Comparison of ENCODE assay signal across 8 cellular contexts in the genomic region with DNA sequence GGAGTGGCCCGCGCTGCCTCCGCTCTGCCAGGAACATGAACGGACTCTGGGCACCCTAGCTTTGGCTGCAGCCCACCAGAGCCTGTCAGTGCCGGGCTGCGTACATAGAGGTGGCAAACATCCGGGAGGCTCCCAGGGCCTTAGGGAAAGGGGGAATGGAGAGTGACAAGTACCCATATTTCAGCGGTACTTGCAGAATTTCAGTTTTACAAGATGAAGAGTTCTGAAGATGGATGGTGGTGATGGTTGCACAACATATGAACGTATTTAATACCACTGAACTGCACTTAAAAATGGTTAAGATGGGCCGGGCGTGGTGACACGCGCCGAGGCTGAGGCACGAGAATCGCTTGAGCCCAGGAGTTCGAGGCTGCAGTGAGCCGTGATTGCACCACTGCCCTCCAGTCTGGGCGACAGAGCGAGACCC. TPM values are rescaled to one million over a fixed set of nuclear protein-coding genes. Genes with fewer than 3 reads are reported as not detected.
DNase-seq lines count a peak whose midpoint lies in the region; ATAC-seq and TF ChIP-seq lines count a peak whose summit lies in the region.

No MANE protein-coding gene starts in this region.

- no peaks in the 10 kb centered on the region for H3K9me3 Mint-ChIP-seq in memory B cell

- H3K27ac ChIP-seq in left ventricle myocardium inferior (replicated peaks) (peak overlapping the region; percentile 95), urinary bladder (ENCODE audit: low read depth) (peak overlapping the region; percentile 69)

- peaks cover 2% of the 10 kb centered on the region for H3K36me3 Mint-ChIP-seq in memory B cell

- H3K27ac Mint-ChIP-seq in memory B cell = peak overlapping the region; percentile 97

- 3% methylated on average over 20 of the region's 20 CpGs for WGBS in urinary bladder

- DNase-seq in left ventricle myocardium inferior (no peak), cardiac septum (ENCODE audit: low spot score) (no peak), astrocyte of the spinal cord (ENCODE audit: low read depth, low spot score) (no peak), memory B cell (ENCODE audit: low spot score in 2 of 2) (no peak), NCI-H1694 (lab: John Stamatoyannopoulos, UW) (no peak), HT-29 (ENCODE audit: low spot score) (no peak)

- peaks cover 65% of the 10 kb centered on the region for H3K4me1 ChIP-seq in left ventricle myocardium inferior
- no peaks in the 10 kb centered on the region for H3K4me1 ChIP-seq in urinary bladder (ENCODE audit: insufficient read depth)

- intact Hi-C loops in left ventricle myocardium inferior (cut with micrococcal nuclease) (no loop called here), cardiac septum (cut with DNase I) (loop anchor here (2.0 kb wide), 1 partner anchor 28 kb away; no protein-coding TSS in a partner anchor)

- TF ChIP-seq CTCF in left ventricle myocardium inferior (IDR thresholded peaks at IDR 0.05; ENCODE audit: borderline replicate concordance) (no peak), astrocyte of the spinal cord (IDR thresholded peaks at IDR 0.05; ENCODE audit: low read depth, low read length) (no peak)

- H3K9me3 ChIP-seq in left ventricle myocardium inferior (replicated peaks) = no peaks in the 10 kb centered on the region

- peaks cover 22% of the 10 kb centered on the region for H3K4me1 Mint-ChIP-seq in memory B cell

- no peaks in the 10 kb centered on the region for H3K27me3 ChIP-seq in left ventricle myocardium inferior (ENCODE audit: low read depth)

- no peaks in the 10 kb centered on the region for H3K36me3 ChIP-seq in left ventricle myocardium inferior
- no peaks in the 10 kb centered on the region for H3K36me3 ChIP-seq in urinary bladder (ENCODE audit: insufficient read depth)

- ATAC-seq in memory B cell (ENCODE audit: low read depth) (no peak), HG03565 (IDR thresholded peaks at IDR 0.05; ENCODE audit: unreplicated experiment) (no peak)

- in situ Hi-C loops in astrocyte of the spinal cord (cut with HindIII; ENCODE audit: low sequenced_read_pairs) = no loop called here

- H3K4me3 ChIP-seq in left ventricle myocardium inferior = peak overlapping the region; percentile 95
- peak overlapping the region; percentile 94 for H3K4me3 ChIP-seq in astrocyte of the spinal cord (ENCODE audit: low read depth, low read length)
- peak overlapping the region; percentile 54 for H3K4me3 ChIP-seq in urinary bladder (ENCODE audit: low read depth, low read length)

- peak overlapping the region; percentile 95 for H3K4me3 Mint-ChIP-seq in memory B cell

- no peaks in the 10 kb centered on the region for H3K27me3 Mint-ChIP-seq in memory B cell

RNA-seq across cellular contexts. Expression of a gene that starts 0.9 kb away (rescaled TPM):
- 17.8 TPM for total RNA-seq in left ventricle myocardium inferior
- 26.8 TPM for total RNA-seq in cardiac septum
- total RNA-seq in urinary bladder = 58.3 TPM
- polyA plus RNA-seq in urinary bladder = 71.6 TPM
- total RNA-seq in HT-29 (2014; rRNA removed; shearing (Covaris generic)) = 180 TPM in 2 replicates

RNA-seq across cellular contexts. Expression of a gene that starts 20.6 kb away (rescaled TPM):
- 54.9 TPM for total RNA-seq in left ventricle myocardium inferior
- total RNA-seq in cardiac septum = 66.9 TPM
- 164 TPM for total RNA-seq in urinary bladder
- polyA plus RNA-seq in urinary bladder = 50.1 TPM
- 31.4 and 38.9 TPM in 2 replicates for total RNA-seq in HT-29 (2014; rRNA removed; shearing (Covaris generic))

RNA-seq across cellular contexts. Expression of a gene that starts 51.6 kb away (rescaled TPM):
- total RNA-seq in left ventricle myocardium inferior (81.2 TPM), cardiac septum (69.5 TPM), urinary bladder (20.2 TPM)
- polyA plus RNA-seq in urinary bladder = 38.1 TPM
- 24.6 and 31.9 TPM in 2 replicates for total RNA-seq in HT-29 (2014; rRNA removed; shearing (Covaris generic))
